Comparison of ENCODE assay signal across 11 cellular contexts in genomic region chr9:2055203-2055658, GRCh38. TPM values are rescaled to one million over a fixed set of nuclear protein-coding genes. Genes with fewer than 3 reads are reported as not detected.
DNase-seq lines count a peak whose midpoint lies in the region; ATAC-seq and TF ChIP-seq lines count a peak whose summit lies in the region.
"Had no signal": no experiment of that assay in that cellular context is flagged by ENCODE, and none has a peak within 500 bp of the region (broad histone marks: within the 10 kb centered on the region; RNA-seq: fewer than 3 reads in every experiment).

No MANE protein-coding gene starts in this region.

- H3K9me3 ChIP-seq in tibial nerve (no peaks in the 10 kb centered on the region), SK-N-SH (no peaks in the 10 kb centered on the region)
- H3K9me3 ChIP-seq: BE2C, Peyer's patch had no signal

- no peak overlapping the region for H3K9ac ChIP-seq in SK-N-SH

- ATAC-seq in HG03442 (IDR thresholded peaks at IDR 0.05; ENCODE audit: unreplicated experiment) = peak; percentile 36
- ATAC-seq in effector memory CD8-positive, alpha-beta T cell (replicated peaks) = no peak
- ATAC-seq in stimulated activated naive B cell treated with anti-CD40 and anti-IgM and Interleukin-4, amounts not matched to agents 10 μg/mL and 1 μg/mL and 100 μg/mL, for 72 hours (replicated peaks) = peak in 1 of 2 donors; percentile 16

- H3K4me1 ChIP-seq in tibial nerve (peaks cover 0 to 5% (median 0%) of the 10 kb centered on the region in 4 donors), SK-N-SH (ENCODE audit: control insufficient read depth in 1 of 2, insufficient read depth in 2 of 2, low read depth in 1 of 2, low read length in 1 of 2) (peaks cover 4 to 14% of the 10 kb centered on the region in 2 experiments; a peak in 3 of 4 replicates)
- H3K4me1 ChIP-seq: BE2C had no signal

- no peak overlapping the region for H3K4me2 ChIP-seq in SK-N-SH

- no peak for TF ChIP-seq RAD21 in SK-N-SH (IDR thresholded peaks at IDR 0.05; ENCODE audit: low read length)

- H3K4me3 ChIP-seq in tibial nerve (no peak overlapping the region), SK-N-SH (ENCODE audit: low read depth in 2 of 2, low read length in 1 of 2) (no peak overlapping the region)
- H3K4me3 ChIP-seq: Peyer's patch had no signal

- POLR2A ChIA-PET in SK-N-SH (lab: Yijun Ruan, JAX) = no interaction called here

- H3K9me3 Mint-ChIP-seq in activated naive CD8-positive, alpha-beta T cell (ENCODE audit: low read depth) = no peaks in the 10 kb centered on the region
- H3K9me3 Mint-ChIP-seq in activated naive CD8-positive, alpha-beta T cell treated with anti-CD3 and anti-CD28 coated beads for 36 hours = no peaks in the 10 kb centered on the region
- H3K9me3 Mint-ChIP-seq in effector memory CD8-positive, alpha-beta T cell = no peaks in the 10 kb centered on the region
- H3K9me3 Mint-ChIP-seq in stimulated activated naive B cell treated with anti-CD40 and anti-IgM and Interleukin-4, amounts not matched to agents 10 μg/mL and 1 μg/mL and 100 μg/mL, for 72 hours = no peaks in the 10 kb centered on the region

- peaks cover 50% of the 10 kb centered on the region for H3K4me1 Mint-ChIP-seq in activated naive CD8-positive, alpha-beta T cell (ENCODE audit: low read depth)
- H3K4me1 Mint-ChIP-seq in activated naive CD8-positive, alpha-beta T cell treated with anti-CD3 and anti-CD28 coated beads for 36 hours = peaks cover 29% of the 10 kb centered on the region
- peaks cover 29 to 52% of the 10 kb centered on the region in 2 donors for H3K4me1 Mint-ChIP-seq in effector memory CD8-positive, alpha-beta T cell (ENCODE audit: low read depth in 2 of 2)
- peaks cover 7 to 25% of the 10 kb centered on the region in 2 donors for H3K4me1 Mint-ChIP-seq in stimulated activated naive B cell treated with anti-CD40 and anti-IgM and Interleukin-4, amounts not matched to agents 10 μg/mL and 1 μg/mL and 100 μg/mL, for 72 hours

- H3F3A ChIP-seq in SK-N-SH (replicated peaks; ENCODE audit: insufficient read depth) = peaks cover 5% of the 10 kb centered on the region

- no peak for DNase-seq in activated naive CD8-positive, alpha-beta T cell treated with anti-CD3 and anti-CD28 coated beads for 36 hours
- no peak for DNase-seq in effector memory CD8-positive, alpha-beta T cell
- DNase-seq in stimulated activated naive B cell treated with anti-CD40 and anti-IgM and Interleukin-4, amounts not matched to agents 10 μg/mL and 1 μg/mL and 100 μg/mL, for 72 hours = no peak
- DNase-seq in tibial nerve (ENCODE audit: low spot score in 2 of 2) (no peak), SK-N-SH (no peak)
- no peak for DNase-seq in central memory CD4-positive, alpha-beta T cell
- DNase-seq: activated CD4-positive, alpha-beta T cell treated with anti-CD3 and anti-CD28 coated beads, Interleukin-2, amount 50 U/mL, for 4 hours; BE2C; Peyer's patch had no signal

- no peaks in the 10 kb centered on the region for H3K9me2 ChIP-seq in SK-N-SH

- H3K27me3 Mint-ChIP-seq in activated naive CD8-positive, alpha-beta T cell = no peaks in the 10 kb centered on the region
- H3K27me3 Mint-ChIP-seq in activated naive CD8-positive, alpha-beta T cell treated with anti-CD3 and anti-CD28 coated beads for 36 hours = no peaks in the 10 kb centered on the region
- H3K27me3 Mint-ChIP-seq in effector memory CD8-positive, alpha-beta T cell = no peaks in the 10 kb centered on the region
- no peaks in the 10 kb centered on the region for H3K27me3 Mint-ChIP-seq in stimulated activated naive B cell treated with anti-CD40 and anti-IgM and Interleukin-4, amounts not matched to agents 10 μg/mL and 1 μg/mL and 100 μg/mL, for 72 hours

- H2AFZ ChIP-seq in SK-N-SH (ENCODE audit: low read depth) = no peak overlapping the region

- CTCF ChIA-PET in SK-N-SH (lab: Yijun Ruan, JAX) = interaction anchor here (1.2 to 1.4 kb wide), 3 partner anchors 10 to 32 kb away, joined by 3 read pairs; no protein-coding TSS in a partner anchor

- no peaks in the 10 kb centered on the region for H4K20me1 ChIP-seq in SK-N-SH (ENCODE audit: insufficient read depth)

- 85 to 92% methylated on average over 6 of the region's 6 CpGs for WGBS in tibial nerve, 2 donors
- 93% methylated on average over 6 of the region's 6 CpGs for WGBS in SK-N-SH (ENCODE audit: low lambda C conversion rate)

- H3K27me3 ChIP-seq in tibial nerve (no peaks in the 10 kb centered on the region), SK-N-SH (ENCODE audit: insufficient read depth) (no peaks in the 10 kb centered on the region)
- H3K27me3 ChIP-seq: BE2C, Peyer's patch had no signal

- H3K4me3 Mint-ChIP-seq in activated naive CD8-positive, alpha-beta T cell = no peak overlapping the region
- no peak overlapping the region for H3K4me3 Mint-ChIP-seq in activated naive CD8-positive, alpha-beta T cell treated with anti-CD3 and anti-CD28 coated beads for 36 hours
- H3K4me3 Mint-ChIP-seq in effector memory CD8-positive, alpha-beta T cell = peak overlapping the region in 1 of 2 donors; percentile 67
- H3K4me3 Mint-ChIP-seq in stimulated activated naive B cell treated with anti-CD40 and anti-IgM and Interleukin-4, amounts not matched to agents 10 μg/mL and 1 μg/mL and 100 μg/mL, for 72 hours = no peak overlapping the region

- TF ChIP-seq EP300 in tibial nerve (IDR thresholded peaks at IDR 0.05) (no peak), SK-N-SH (IDR thresholded peaks at IDR 0.05; ENCODE audit: borderline replicate concordance in 1 of 2, low read depth in 1 of 2, low read length in 1 of 2) (no peak)

- TF ChIP-seq CTCF in tibial nerve (IDR thresholded peaks at IDR 0.05) (no peak), SK-N-SH (IDR thresholded peaks at IDR 0.05) (no peak)

- no peaks in the 10 kb centered on the region for H3K79me2 ChIP-seq in SK-N-SH (ENCODE audit: insufficient read depth)

- H3K36me3 ChIP-seq in tibial nerve (peaks cover 0 to 32% (median 6%) of the 10 kb centered on the region in 3 donors), SK-N-SH (replicated peaks in 1 of 2; ENCODE audit: control insufficient read depth in 1 of 2, insufficient read depth in 2 of 2, low read length in 1 of 2) (peaks cover 5 to 7% of the 10 kb centered on the region in 2 experiments)
- H3K36me3 ChIP-seq: BE2C had no signal

- H3K36me3 Mint-ChIP-seq in activated naive CD8-positive, alpha-beta T cell = peaks cover 12% of the 10 kb centered on the region
- H3K36me3 Mint-ChIP-seq in activated naive CD8-positive, alpha-beta T cell treated with anti-CD3 and anti-CD28 coated beads for 36 hours = peaks cover 27% of the 10 kb centered on the region
- H3K36me3 Mint-ChIP-seq in effector memory CD8-positive, alpha-beta T cell (ENCODE audit: insufficient read depth) = peaks cover 42% of the 10 kb centered on the region
- peaks cover 32 to 50% of the 10 kb centered on the region in 2 donors for H3K36me3 Mint-ChIP-seq in stimulated activated naive B cell treated with anti-CD40 and anti-IgM and Interleukin-4, amounts not matched to agents 10 μg/mL and 1 μg/mL and 100 μg/mL, for 72 hours

- H3K27ac ChIP-seq in tibial nerve (no peak overlapping the region), SK-N-SH (ENCODE audit: low read depth in 2 of 2, low read length in 1 of 2) (no peak overlapping the region)

- no peak for TF ChIP-seq POLR2A in tibial nerve (IDR thresholded peaks at IDR 0.05)

- H3K27ac Mint-ChIP-seq in activated naive CD8-positive, alpha-beta T cell = peak overlapping the region; percentile 30
- no peak overlapping the region for H3K27ac Mint-ChIP-seq in activated naive CD8-positive, alpha-beta T cell treated with anti-CD3 and anti-CD28 coated beads for 36 hours
- H3K27ac Mint-ChIP-seq in effector memory CD8-positive, alpha-beta T cell = peak overlapping the region; percentile 86 to 98
- H3K27ac Mint-ChIP-seq in stimulated activated naive B cell treated with anti-CD40 and anti-IgM and Interleukin-4, amounts not matched to agents 10 μg/mL and 1 μg/mL and 100 μg/mL, for 72 hours = peak overlapping the region; percentile 14

TF ChIP-seq in SK-N-SH, 30 proteins besides CTCF, POLR2A, EP300 and RAD21 (continues in another document):
- TF ChIP-seq GATA2 (CRISPR knock-in tag; IDR thresholded peaks at IDR 0.05) = no peak
- no peak for TF ChIP-seq USF2 (IDR thresholded peaks at IDR 0.05; ENCODE audit: borderline replicate concordance, low read depth, low read length)
- TF ChIP-seq ZBTB33 (IDR thresholded peaks at IDR 0.05; ENCODE audit: borderline replicate concordance, low read depth) = no peak
- no peak for TF ChIP-seq PBX3 (IDR thresholded peaks at IDR 0.05)

RNA-seq across cellular contexts. Expression of gene SMARCA2, which starts 40.1 kb away (rescaled TPM):
- 10 to 100 TPM; 90.0 to 91.5 TPM for total RNA-seq in activated naive CD8-positive, alpha-beta T cell treated with anti-CD3 and anti-CD28 coated beads for 36 hours
- 100 to 1,000 TPM in 3 of 4 donors, 10 to 100 TPM in 1; 75.9 to 140 (median 119) TPM for total RNA-seq in tibial nerve
- polyA plus RNA-seq in SK-N-SH (2012; rRNA removed) = 17.4 and 18.4 TPM in 2 replicates
- 21.8 and 23.8 TPM in 2 replicates for polyA plus RNA-seq in SK-N-SH (2012; cell fraction: cytosol; rRNA removed)
- 22.4 and 24.9 TPM in 2 replicates for polyA plus RNA-seq in SK-N-SH (2012; cell fraction: nucleus; rRNA removed)
